ENCODE assay signal across 23 cellular contexts in the genomic region with DNA sequence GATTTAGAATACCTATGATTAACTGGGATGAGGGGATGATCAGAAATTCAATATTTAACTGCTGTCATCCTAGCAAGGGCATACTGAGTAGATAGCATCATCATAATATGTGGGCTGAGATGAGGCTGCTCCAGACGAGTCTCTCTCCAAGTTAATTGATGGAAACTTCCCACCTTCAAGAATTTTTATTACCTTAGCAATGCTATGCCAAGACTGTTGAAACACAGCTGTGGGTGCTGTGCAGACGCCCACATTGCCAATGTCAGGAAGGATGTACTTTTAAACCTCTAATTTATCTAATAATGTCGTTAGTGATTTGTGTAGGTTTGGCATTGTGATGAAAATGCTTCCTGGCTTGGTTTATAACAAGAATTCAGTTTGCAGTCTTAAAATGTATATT.
A peak's percentile ranks its signal among the peaks of the same experiment; 100 is the strongest.
DNase-seq lines count a peak whose midpoint lies in the region; FAIRE-seq and TF ChIP-seq lines count a peak whose summit lies in the region.
"Had no signal": no experiment of that assay in that cellular context is flagged by ENCODE, and none has a peak within 500 bp of the region (broad histone marks: within the 10 kb centered on the region; RNA-seq: fewer than 3 reads in every experiment).

No MANE protein-coding gene starts in this region.

- peak in 1 of 2 experiments; percentile 21 for DNase-seq in PC-9
- peak in 39 of 42 donors; percentile 11 to 85 (median 45) for DNase-seq in head of caudate nucleus
- DNase-seq in urothelium cell line (ENCODE audit: low spot score): no peak
- DNase-seq in GM19238 (ENCODE audit: insufficient read length, low spot score): no peak
- DNase-seq in activated CD4-positive, alpha-beta T cell treated with anti-CD3 and anti-CD28 coated beads, Interleukin-2, amount 50 U/mL, for 48 hours: no peak
- DNase-seq in occipital lobe (lab: John Stamatoyannopoulos, UW): no peak
- DNase-seq: AML-193; BE2C; Calu3; CD4-positive, alpha-beta T cell; COR-L47; DMS53; DMS79 treated with DMSO at 0.1 percent for 48 hours; GF-D8; GM23248; H7; HCEC 1CT had no signal

- POLR2A ChIA-PET in HEK293 (lab: Yijun Ruan, JAX) (no interaction called here), PC-9 (lab: Charles Lee; ENCODE audit: unreplicated experiment) (no interaction called here)

- TF ChIP-seq CTCF in HEK293 (tag by site-specific recombination; IDR thresholded peaks at IDR 0.05) (no peak), PC-9 (conservative IDR thresholded peaks at IDR 0.05) (no peak)

- H3K9me2 ChIP-seq in PC-9 (ENCODE audit: insufficient read depth): no peaks in the 10 kb centered on the region

- CTCF ChIA-PET in HEK293 (lab: Yijun Ruan, JAX): interaction anchor here (1.1 kb wide), 1 partner anchor 20 kb away, joined by 3 read pairs; no protein-coding TSS in a partner anchor
- CTCF ChIA-PET in PC-9 (lab: Charles Lee): interaction anchor here (0.7 kb wide), 1 partner anchor 417 kb away, joined by 3 read pairs; no protein-coding TSS in a partner anchor

- no peaks in the 10 kb centered on the region for H3K4me1 ChIP-seq in HEK293 (ENCODE audit: control insufficient read depth, insufficient read depth, low read length)
- H3K4me1 ChIP-seq in PC-9 (replicated peaks; ENCODE audit: insufficient read depth): no peaks in the 10 kb centered on the region
- H3K4me1 ChIP-seq: BE2C; BLaER1 treated with 17β-estradiol and CSF1 and Interleukin-3, amounts not matched to agents 10 nM and 100 nM had no signal

- H3K27ac ChIP-seq in HEK293 (ENCODE audit: extremely low read depth, low read depth, low read length): no peak overlapping the region
- no peak overlapping the region for H3K27ac ChIP-seq in PC-9
- H3K27ac ChIP-seq: BLaER1 treated with 17β-estradiol and CSF1 and Interleukin-3, amounts not matched to agents 10 nM and 100 nM; GM23248 had no signal

- H2AFZ ChIP-seq in PC-9: 0 out of 2 replicates have a peak overlapping the region, but pooled peaks have one; percentile 17
- H2AFZ ChIP-seq: GM23248 had no signal

- H3K36me3 ChIP-seq in HEK293 (ENCODE audit: control insufficient read depth in 2 of 2, insufficient read depth in 1 of 2, low read length in 2 of 2): no peaks in the 10 kb centered on the region
- H3K36me3 ChIP-seq in PC-9 (ENCODE audit: low read depth): no peaks in the 10 kb centered on the region
- H3K36me3 ChIP-seq: BE2C; BLaER1 treated with 17β-estradiol and CSF1 and Interleukin-3, amounts not matched to agents 10 nM and 100 nM had no signal

- BruUV-seq in PC-9 (replicated peaks; lab: Mats Ljungman, UMichigan): no TSS peak

- no peaks in the 10 kb centered on the region for H4K20me1 ChIP-seq in PC-9 (ENCODE audit: insufficient read depth)
- H4K20me1 ChIP-seq: BLaER1 treated with 17β-estradiol and CSF1 and Interleukin-3, amounts not matched to agents 10 nM and 100 nM had no signal

- no peaks in the 10 kb centered on the region for H3K9me3 ChIP-seq in HEK293 (ENCODE audit: control insufficient read depth, insufficient read depth, low read depth, low read length)
- H3K9me3 ChIP-seq in PC-9 (ENCODE audit: insufficient read depth, low read depth): no peaks in the 10 kb centered on the region
- H3K9me3 ChIP-seq: BE2C; BLaER1 treated with 17β-estradiol and CSF1 and Interleukin-3, amounts not matched to agents 10 nM and 100 nM had no signal

- H3K79me2 ChIP-seq in PC-9 (ENCODE audit: low read depth): no peaks in the 10 kb centered on the region

- H3F3A ChIP-seq in PC-9 (ENCODE audit: insufficient read depth, low read depth): no peaks in the 10 kb centered on the region

- no peak overlapping the region for H3K4me3 ChIP-seq in HEK293 (ENCODE audit: low read depth, low read length)
- no peak overlapping the region for H3K4me3 ChIP-seq in PC-9
- H3K4me3 ChIP-seq: BLaER1 treated with 17β-estradiol and CSF1 and Interleukin-3, amounts not matched to agents 10 nM and 100 nM; GM23248 had no signal

- intact Hi-C loops in PC-9 (cut with micrococcal nuclease; ENCODE audit: unreplicated experiment) (no loop called here), head of caudate nucleus (cut with DNase I) (no loop called here)

- H3K4me2 ChIP-seq in PC-9: no peak overlapping the region
- H3K4me2 ChIP-seq: BLaER1 treated with 17β-estradiol and CSF1 and Interleukin-3, amounts not matched to agents 10 nM and 100 nM had no signal

- peak; percentile 40 for FAIRE-seq in urothelium cell line (lab: Jason Lieb, UNC)
- FAIRE-seq: GM12891, GM18507, GM19239, H1 had no signal

- H3K27me3 ChIP-seq in PC-9 (ENCODE audit: insufficient read depth, low read depth): no peaks in the 10 kb centered on the region
- H3K27me3 ChIP-seq: BE2C; BLaER1 treated with 17β-estradiol and CSF1 and Interleukin-3, amounts not matched to agents 10 nM and 100 nM had no signal

TF ChIP-seq in HEK293, 187 proteins besides CTCF, POLR2A, EP300 and RAD21:
- TF ChIP-seq EGR2 (tag by site-specific recombination; IDR thresholded peaks at IDR 0.05; ENCODE audit: low read depth) (peak; percentile 82), SP7 (tag by site-specific recombination; IDR thresholded peaks at IDR 0.05) (peak; percentile 47; the same call in 1 of the 2 replicates), TRIM28 (IDR thresholded peaks at IDR 0.05; ENCODE audit: borderline replicate concordance, low read length) (no peak), ZNF777 (tag by site-specific recombination; IDR thresholded peaks at IDR 0.05; ENCODE audit: borderline replicate concordance) (no peak), ZFHX2 (tag by site-specific recombination; conservative IDR thresholded peaks at IDR 0.05) (peak; percentile 86), BCL11B (tag by site-specific recombination; IDR thresholded peaks at IDR 0.05; ENCODE audit: low read depth) (no peak)

Comparison
In these comparisons a context has a peak if more than half of its experiments do, and no peak if none do; other contexts are left out.
1. DNase-seq: peak in head of caudate nucleus (39 of 42); none in urothelium cell line (single experiment), GM19238 (single experiment), activated CD4-positive, alpha-beta T cell treated with anti-CD3 and anti-CD28 coated beads, Interleukin-2, amount 50 U/mL, for 48 hours (0 of 2) and occipital lobe (single experiment).